Comparison of ENCODE assay signal across 1 cellular context in the genomic region with DNA sequence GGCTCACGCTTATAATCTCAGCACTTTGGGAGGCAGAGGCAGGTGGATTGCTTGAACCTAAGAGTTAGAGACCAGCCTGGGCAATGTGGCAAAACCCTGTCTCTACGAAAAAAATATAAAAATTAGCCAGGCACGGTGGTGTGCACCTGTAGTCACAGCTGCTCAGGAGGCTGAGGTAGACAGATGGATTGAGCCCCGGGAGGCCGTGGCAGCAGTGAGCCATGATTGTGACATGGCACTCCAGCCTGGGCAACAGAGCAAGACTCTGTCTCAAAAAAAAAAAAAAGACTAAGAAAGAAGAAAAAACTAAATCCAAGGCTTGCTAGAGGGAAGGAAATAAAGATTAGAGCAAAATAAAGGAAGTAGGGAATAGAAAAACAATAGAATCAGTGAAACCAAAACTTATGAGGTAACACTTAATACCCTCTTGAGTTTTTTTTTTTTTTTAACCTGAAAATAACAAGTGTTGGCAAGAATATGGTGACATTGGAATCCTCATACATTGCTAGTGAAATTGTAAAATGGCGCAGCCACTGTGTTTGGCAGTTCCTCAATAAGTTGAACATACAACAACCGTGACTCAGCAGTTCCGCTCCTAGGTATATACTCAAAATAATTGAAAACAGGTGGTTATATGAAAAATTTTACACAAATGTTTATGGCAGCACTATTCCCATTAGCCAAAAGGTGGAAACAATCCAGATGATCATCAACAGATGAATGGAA.
TF ChIP-seq lines count a peak whose summit lies in the region.

No MANE protein-coding gene starts in this region.

TF ChIP-seq in GM23338, 12 proteins besides CTCF, POLR2A, EP300 and RAD21 (continued from another document):
- TF ChIP-seq, protein P1, sequence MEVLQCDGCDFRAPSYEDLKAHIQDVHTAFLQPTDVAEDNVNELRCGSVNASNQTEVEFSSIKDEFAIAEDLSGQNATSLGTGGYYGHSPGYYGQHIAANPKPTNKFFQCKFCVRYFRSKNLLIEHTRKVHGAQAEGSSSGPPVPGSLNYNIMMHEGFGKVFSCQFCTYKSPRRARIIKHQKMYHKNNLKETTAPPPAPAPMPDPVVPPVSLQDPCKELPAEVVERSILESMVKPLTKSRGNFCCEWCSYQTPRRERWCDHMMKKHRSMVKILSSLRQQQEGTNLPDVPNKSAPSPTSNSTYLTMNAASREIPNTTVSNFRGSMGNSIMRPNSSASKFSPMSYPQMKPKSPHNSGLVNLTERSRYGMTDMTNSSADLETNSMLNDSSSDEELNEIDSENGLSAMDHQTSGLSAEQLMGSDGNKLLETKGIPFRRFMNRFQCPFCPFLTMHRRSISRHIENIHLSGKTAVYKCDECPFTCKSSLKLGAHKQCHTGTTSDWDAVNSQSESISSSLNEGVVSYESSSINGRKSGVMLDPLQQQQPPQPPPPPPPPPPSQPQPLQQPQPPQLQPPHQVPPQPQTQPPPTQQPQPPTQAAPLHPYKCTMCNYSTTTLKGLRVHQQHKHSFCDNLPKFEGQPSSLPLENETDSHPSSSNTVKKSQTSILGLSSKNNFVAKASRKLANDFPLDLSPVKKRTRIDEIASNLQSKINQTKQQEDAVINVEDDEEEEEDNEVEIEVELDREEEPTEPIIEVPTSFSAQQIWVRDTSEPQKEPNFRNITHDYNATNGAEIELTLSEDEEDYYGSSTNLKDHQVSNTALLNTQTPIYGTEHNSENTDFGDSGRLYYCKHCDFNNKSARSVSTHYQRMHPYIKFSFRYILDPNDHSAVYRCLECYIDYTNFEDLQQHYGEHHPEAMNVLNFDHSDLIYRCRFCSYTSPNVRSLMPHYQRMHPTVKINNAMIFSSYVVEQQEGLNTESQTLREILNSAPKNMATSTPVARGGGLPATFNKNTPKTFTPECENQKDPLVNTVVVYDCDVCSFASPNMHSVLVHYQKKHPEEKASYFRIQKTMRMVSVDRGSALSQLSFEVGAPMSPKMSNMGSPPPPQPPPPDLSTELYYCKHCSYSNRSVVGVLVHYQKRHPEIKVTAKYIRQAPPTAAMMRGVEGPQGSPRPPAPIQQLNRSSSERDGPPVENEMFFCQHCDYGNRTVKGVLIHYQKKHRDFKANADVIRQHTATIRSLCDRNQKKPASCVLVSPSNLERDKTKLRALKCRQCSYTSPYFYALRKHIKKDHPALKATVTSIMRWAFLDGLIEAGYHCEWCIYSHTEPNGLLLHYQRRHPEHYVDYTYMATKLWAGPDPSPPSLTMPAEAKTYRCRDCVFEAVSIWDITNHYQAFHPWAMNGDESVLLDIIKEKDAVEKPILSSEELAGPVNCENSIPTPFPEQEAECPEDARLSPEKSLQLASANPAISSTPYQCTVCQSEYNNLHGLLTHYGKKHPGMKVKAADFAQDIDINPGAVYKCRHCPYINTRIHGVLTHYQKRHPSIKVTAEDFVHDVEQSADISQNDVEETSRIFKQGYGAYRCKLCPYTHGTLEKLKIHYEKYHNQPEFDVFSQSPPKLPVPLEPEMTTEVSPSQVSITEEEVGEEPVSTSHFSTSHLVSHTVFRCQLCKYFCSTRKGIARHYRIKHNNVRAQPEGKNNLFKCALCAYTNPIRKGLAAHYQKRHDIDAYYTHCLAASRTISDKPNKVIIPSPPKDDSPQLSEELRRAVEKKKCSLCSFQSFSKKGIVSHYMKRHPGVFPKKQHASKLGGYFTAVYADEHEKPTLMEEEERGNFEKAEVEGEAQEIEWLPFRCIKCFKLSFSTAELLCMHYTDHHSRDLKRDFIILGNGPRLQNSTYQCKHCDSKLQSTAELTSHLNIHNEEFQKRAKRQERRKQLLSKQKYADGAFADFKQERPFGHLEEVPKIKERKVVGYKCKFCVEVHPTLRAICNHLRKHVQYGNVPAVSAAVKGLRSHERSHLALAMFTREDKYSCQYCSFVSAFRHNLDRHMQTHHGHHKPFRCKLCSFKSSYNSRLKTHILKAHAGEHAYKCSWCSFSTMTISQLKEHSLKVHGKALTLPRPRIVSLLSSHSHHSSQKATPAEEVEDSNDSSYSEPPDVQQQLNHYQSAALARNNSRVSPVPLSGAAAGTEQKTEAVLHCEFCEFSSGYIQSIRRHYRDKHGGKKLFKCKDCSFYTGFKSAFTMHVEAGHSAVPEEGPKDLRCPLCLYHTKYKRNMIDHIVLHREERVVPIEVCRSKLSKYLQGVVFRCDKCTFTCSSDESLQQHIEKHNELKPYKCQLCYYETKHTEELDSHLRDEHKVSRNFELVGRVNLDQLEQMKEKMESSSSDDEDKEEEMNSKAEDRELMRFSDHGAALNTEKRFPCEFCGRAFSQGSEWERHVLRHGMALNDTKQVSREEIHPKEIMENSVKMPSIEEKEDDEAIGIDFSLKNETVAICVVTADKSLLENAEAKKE (CRISPR knock-in tag; IDR thresholded peaks at IDR 0.05) = no peak
- TF ChIP-seq NANOG (IDR thresholded peaks at IDR 0.05; ENCODE audit: borderline replicate concordance) (no peak), JUNB (IDR thresholded peaks at IDR 0.05; ENCODE audit: unreplicated experiment) (no peak), EZH2 (IDR thresholded peaks at IDR 0.05; ENCODE audit: low read depth, unreplicated experiment) (no peak), POLR2AphosphoS5 (IDR thresholded peaks at IDR 0.05; ENCODE audit: low read depth) (no peak), CREB1 (CRISPR knock-in tag; IDR thresholded peaks at IDR 0.05; ENCODE audit: low read depth) (no peak), STAT1 (IDR thresholded peaks at IDR 0.05; ENCODE audit: unreplicated experiment) (no peak)
- TF ChIP-seq, protein P2, sequence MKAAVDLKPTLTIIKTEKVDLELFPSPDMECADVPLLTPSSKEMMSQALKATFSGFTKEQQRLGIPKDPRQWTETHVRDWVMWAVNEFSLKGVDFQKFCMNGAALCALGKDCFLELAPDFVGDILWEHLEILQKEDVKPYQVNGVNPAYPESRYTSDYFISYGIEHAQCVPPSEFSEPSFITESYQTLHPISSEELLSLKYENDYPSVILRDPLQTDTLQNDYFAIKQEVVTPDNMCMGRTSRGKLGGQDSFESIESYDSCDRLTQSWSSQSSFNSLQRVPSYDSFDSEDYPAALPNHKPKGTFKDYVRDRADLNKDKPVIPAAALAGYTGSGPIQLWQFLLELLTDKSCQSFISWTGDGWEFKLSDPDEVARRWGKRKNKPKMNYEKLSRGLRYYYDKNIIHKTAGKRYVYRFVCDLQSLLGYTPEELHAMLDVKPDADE (IDR thresholded peaks at IDR 0.05) = no peak
- TF ChIP-seq, protein P3, sequence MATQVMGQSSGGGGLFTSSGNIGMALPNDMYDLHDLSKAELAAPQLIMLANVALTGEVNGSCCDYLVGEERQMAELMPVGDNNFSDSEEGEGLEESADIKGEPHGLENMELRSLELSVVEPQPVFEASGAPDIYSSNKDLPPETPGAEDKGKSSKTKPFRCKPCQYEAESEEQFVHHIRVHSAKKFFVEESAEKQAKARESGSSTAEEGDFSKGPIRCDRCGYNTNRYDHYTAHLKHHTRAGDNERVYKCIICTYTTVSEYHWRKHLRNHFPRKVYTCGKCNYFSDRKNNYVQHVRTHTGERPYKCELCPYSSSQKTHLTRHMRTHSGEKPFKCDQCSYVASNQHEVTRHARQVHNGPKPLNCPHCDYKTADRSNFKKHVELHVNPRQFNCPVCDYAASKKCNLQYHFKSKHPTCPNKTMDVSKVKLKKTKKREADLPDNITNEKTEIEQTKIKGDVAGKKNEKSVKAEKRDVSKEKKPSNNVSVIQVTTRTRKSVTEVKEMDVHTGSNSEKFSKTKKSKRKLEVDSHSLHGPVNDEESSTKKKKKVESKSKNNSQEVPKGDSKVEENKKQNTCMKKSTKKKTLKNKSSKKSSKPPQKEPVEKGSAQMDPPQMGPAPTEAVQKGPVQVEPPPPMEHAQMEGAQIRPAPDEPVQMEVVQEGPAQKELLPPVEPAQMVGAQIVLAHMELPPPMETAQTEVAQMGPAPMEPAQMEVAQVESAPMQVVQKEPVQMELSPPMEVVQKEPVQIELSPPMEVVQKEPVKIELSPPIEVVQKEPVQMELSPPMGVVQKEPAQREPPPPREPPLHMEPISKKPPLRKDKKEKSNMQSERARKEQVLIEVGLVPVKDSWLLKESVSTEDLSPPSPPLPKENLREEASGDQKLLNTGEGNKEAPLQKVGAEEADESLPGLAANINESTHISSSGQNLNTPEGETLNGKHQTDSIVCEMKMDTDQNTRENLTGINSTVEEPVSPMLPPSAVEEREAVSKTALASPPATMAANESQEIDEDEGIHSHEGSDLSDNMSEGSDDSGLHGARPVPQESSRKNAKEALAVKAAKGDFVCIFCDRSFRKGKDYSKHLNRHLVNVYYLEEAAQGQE (IDR thresholded peaks at IDR 0.05; ENCODE audit: unreplicated experiment) = no peak
